ENCODE assay signal across 1 cellular context in the genomic region with DNA sequence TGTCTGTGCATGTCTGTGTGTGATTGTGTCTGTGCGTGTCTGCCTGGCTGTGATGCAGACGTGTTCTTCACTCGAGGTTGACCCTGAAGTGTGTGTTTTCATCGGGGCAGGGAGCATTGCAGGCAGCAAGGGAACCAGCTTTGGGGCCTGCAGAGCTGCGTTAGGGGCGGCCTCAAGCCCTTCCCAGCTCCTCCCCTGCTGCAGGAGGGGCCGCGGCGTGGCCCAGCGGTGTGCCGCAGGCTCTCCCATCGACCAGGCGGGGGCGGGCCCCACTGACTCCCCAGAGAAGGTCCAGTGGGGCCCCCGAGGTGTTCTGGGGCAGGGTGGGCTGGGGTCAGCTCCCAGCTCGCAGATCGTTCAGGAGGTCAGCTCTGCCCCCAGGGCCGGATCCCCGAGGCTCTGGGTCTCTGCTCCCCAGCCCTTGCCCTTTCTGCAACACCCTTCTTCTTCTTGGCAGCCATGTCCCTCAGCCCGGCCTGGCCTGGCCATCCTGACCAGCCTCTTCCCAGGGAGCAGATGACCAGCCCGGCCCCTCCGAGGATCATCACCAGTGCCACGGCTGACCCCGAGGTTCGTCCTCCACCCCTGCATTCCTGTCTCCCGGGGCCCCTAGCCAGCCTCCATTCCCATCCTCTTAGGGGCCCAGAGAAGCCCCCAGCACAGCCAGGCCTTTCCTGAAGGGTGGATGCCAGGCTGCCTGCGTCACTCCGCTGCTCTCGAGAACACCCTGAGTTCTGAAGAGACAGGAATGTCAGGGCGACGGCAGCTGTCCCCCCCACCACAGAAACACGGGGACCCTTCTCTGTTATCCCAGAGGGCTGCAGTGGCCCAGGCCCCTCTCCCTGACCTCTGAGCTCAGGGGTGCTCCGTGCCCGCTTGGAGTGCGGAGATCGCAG.
TF ChIP-seq lines count a peak whose summit lies in the region.

No MANE protein-coding gene starts in this region.

TF ChIP-seq in HepG2, 621 proteins besides CTCF, POLR2A, EP300 and RAD21 (continued from another document and continues in another):
- TF ChIP-seq SNRNP70 (IDR thresholded peaks at IDR 0.05; ENCODE audit: low read depth, low read length), result no peak
- TF ChIP-seq, protein P1, sequence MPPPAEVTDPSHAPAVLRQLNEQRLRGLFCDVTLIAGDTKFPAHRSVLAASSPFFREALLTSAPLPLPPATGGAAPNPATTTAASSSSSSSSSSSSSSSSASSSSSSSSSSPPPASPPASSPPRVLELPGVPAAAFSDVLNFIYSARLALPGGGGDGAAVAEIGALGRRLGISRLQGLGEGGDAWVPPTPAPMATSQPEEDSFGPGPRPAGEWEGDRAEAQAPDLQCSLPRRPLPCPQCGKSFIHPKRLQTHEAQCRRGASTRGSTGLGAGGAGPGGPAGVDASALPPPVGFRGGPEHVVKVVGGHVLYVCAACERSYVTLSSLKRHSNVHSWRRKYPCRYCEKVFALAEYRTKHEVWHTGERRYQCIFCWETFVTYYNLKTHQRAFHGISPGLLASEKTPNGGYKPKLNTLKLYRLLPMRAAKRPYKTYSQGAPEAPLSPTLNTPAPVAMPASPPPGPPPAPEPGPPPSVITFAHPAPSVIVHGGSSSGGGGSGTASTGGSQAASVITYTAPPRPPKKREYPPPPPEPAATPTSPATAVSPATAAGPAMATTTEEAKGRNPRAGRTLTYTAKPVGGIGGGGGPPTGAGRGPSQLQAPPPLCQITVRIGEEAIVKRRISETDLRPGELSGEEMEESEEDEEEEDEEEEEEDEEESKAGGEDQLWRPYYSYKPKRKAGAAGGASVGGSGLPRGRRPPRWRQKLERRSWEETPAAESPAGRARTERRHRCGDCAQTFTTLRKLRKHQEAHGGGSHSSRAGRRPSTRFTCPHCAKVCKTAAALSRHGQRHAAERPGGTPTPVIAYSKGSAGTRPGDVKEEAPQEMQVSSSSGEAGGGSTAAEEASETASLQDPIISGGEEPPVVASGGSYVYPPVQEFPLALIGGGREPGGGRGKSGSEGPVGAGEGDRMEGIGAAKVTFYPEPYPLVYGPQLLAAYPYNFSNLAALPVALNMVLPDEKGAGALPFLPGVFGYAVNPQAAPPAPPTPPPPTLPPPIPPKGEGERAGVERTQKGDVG (CRISPR knock-in tag; IDR thresholded peaks at IDR 0.05; ENCODE audit: borderline replicate concordance), result no peak
- TF ChIP-seq ZNF33A (CRISPR knock-in tag; IDR thresholded peaks at IDR 0.05; ENCODE audit: borderline replicate concordance), result no peak
- no peak for TF ChIP-seq CC2D1A (CRISPR knock-in tag; IDR thresholded peaks at IDR 0.05)
- peak; percentile 67; the same call in 1 of the 2 replicates for TF ChIP-seq ZNF292 (CRISPR knock-in tag; IDR thresholded peaks at IDR 0.05; ENCODE audit: borderline replicate concordance, low read depth)
- TF ChIP-seq, protein P2, sequence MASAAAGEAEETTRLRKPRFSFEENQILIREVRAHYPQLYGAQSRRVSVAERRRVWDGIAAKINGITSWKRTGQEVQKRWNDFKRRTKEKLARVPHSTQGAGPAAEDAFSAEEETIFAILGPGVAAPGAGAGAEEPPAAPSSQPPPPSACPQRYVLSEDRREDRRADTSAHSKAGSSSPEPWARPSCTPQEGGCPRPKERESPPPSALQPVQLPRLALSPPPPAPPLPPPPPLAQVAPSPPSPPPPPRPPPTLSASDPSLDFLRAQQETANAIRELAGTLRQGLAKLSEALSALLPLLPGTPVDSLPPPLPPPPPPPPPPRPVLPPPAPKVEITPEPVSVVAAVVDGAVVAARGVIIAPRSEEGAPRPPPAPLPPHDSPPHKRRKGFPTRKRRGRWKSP (CRISPR knock-in tag; IDR thresholded peaks at IDR 0.05), result no peak
- TF ChIP-seq TP53 (CRISPR knock-in tag; conservative IDR thresholded peaks at IDR 0.05), result no peak
- TF ChIP-seq ZNF83 (CRISPR knock-in tag; IDR thresholded peaks at IDR 0.05; ENCODE audit: borderline replicate concordance), result no peak
- TF ChIP-seq, protein P3, sequence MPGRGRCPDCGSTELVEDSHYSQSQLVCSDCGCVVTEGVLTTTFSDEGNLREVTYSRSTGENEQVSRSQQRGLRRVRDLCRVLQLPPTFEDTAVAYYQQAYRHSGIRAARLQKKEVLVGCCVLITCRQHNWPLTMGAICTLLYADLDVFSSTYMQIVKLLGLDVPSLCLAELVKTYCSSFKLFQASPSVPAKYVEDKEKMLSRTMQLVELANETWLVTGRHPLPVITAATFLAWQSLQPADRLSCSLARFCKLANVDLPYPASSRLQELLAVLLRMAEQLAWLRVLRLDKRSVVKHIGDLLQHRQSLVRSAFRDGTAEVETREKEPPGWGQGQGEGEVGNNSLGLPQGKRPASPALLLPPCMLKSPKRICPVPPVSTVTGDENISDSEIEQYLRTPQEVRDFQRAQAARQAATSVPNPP (CRISPR knock-in tag; IDR thresholded peaks at IDR 0.05), result no peak
- TF ChIP-seq, protein P4, sequence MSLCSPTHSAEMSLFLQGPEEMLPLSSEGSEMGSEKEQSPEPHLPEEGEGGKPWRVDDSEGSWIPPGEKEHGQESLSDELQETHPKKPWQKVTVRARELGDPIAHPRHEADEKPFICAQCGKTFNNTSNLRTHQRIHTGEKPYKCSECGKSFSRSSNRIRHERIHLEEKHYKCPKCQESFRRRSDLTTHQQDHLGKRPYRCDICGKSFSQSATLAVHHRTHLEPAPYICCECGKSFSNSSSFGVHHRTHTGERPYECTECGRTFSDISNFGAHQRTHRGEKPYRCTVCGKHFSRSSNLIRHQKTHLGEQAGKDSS (CRISPR knock-in tag; IDR thresholded peaks at IDR 0.05; ENCODE audit: borderline replicate concordance, low read depth), result no peak
- TF ChIP-seq ZNF557 (CRISPR knock-in tag; IDR thresholded peaks at IDR 0.05), result no peak
- TF ChIP-seq, protein P5, sequence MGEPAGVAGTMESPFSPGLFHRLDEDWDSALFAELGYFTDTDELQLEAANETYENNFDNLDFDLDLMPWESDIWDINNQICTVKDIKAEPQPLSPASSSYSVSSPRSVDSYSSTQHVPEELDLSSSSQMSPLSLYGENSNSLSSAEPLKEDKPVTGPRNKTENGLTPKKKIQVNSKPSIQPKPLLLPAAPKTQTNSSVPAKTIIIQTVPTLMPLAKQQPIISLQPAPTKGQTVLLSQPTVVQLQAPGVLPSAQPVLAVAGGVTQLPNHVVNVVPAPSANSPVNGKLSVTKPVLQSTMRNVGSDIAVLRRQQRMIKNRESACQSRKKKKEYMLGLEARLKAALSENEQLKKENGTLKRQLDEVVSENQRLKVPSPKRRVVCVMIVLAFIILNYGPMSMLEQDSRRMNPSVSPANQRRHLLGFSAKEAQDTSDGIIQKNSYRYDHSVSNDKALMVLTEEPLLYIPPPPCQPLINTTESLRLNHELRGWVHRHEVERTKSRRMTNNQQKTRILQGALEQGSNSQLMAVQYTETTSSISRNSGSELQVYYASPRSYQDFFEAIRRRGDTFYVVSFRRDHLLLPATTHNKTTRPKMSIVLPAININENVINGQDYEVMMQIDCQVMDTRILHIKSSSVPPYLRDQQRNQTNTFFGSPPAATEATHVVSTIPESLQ (CRISPR knock-in tag; conservative IDR thresholded peaks at IDR 0.05), result no peak
- TF ChIP-seq SOX13 (IDR thresholded peaks at IDR 0.05), result no peak
- no peak for TF ChIP-seq SOX13 (CRISPR knock-in tag; conservative IDR thresholded peaks at IDR 0.05 in 1 of 2, IDR thresholded peaks at IDR 0.05 in 1 of 2)
- TF ChIP-seq HNF4G (IDR thresholded peaks at IDR 0.05; ENCODE audit: borderline replicate concordance, low read depth, low read length), result no peak
- TF ChIP-seq HNF4G (CRISPR knock-in tag; IDR thresholded peaks at IDR 0.05; ENCODE audit: borderline replicate concordance, low read depth), result no peak
- no peak for TF ChIP-seq ZNF432 (CRISPR knock-in tag; IDR thresholded peaks at IDR 0.05; ENCODE audit: borderline replicate concordance)
- TF ChIP-seq RAD51 (IDR thresholded peaks at IDR 0.05; ENCODE audit: borderline replicate concordance), result no peak
- TF ChIP-seq ATAD3A (CRISPR knock-in tag; IDR thresholded peaks at IDR 0.05), result no peak
- no peak for TF ChIP-seq ZNF75D (CRISPR knock-in tag; IDR thresholded peaks at IDR 0.05; ENCODE audit: borderline replicate concordance)
- TF ChIP-seq MIER2 (CRISPR knock-in tag; IDR thresholded peaks at IDR 0.05), result no peak
- TF ChIP-seq SP5 (CRISPR knock-in tag; IDR thresholded peaks at IDR 0.05; ENCODE audit: borderline replicate concordance, low read depth), result no peak
- TF ChIP-seq ZNF781 (CRISPR knock-in tag; IDR thresholded peaks at IDR 0.05; ENCODE audit: borderline replicate concordance, not compliant biosample characterization), result no peak
- TF ChIP-seq ZSCAN21 (CRISPR knock-in tag; IDR thresholded peaks at IDR 0.05; ENCODE audit: borderline replicate concordance), result no peak; the same call in 1 of the 2 replicates
- TF ChIP-seq, protein P6, sequence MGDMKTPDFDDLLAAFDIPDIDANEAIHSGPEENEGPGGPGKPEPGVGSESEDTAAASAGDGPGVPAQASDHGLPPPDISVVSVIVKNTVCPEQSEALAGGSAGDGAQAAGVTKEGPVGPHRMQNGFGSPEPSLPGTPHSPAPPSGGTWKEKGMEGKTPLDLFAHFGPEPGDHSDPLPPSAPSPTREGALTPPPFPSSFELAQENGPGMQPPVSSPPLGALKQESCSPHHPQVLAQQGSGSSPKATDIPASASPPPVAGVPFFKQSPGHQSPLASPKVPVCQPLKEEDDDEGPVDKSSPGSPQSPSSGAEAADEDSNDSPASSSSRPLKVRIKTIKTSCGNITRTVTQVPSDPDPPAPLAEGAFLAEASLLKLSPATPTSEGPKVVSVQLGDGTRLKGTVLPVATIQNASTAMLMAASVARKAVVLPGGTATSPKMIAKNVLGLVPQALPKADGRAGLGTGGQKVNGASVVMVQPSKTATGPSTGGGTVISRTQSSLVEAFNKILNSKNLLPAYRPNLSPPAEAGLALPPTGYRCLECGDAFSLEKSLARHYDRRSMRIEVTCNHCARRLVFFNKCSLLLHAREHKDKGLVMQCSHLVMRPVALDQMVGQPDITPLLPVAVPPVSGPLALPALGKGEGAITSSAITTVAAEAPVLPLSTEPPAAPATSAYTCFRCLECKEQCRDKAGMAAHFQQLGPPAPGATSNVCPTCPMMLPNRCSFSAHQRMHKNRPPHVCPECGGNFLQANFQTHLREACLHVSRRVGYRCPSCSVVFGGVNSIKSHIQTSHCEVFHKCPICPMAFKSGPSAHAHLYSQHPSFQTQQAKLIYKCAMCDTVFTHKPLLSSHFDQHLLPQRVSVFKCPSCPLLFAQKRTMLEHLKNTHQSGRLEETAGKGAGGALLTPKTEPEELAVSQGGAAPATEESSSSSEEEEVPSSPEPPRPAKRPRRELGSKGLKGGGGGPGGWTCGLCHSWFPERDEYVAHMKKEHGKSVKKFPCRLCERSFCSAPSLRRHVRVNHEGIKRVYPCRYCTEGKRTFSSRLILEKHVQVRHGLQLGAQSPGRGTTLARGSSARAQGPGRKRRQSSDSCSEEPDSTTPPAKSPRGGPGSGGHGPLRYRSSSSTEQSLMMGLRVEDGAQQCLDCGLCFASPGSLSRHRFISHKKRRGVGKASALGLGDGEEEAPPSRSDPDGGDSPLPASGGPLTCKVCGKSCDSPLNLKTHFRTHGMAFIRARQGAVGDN (CRISPR knock-in tag; IDR thresholded peaks at IDR 0.05), result peak; percentile 69
- no peak for TF ChIP-seq FOSL1 (CRISPR knock-in tag; IDR thresholded peaks at IDR 0.05; ENCODE audit: borderline replicate concordance)
- TF ChIP-seq HMG20A (CRISPR knock-in tag; IDR thresholded peaks at IDR 0.05; ENCODE audit: borderline replicate concordance), result no peak
- TF ChIP-seq, protein P7, sequence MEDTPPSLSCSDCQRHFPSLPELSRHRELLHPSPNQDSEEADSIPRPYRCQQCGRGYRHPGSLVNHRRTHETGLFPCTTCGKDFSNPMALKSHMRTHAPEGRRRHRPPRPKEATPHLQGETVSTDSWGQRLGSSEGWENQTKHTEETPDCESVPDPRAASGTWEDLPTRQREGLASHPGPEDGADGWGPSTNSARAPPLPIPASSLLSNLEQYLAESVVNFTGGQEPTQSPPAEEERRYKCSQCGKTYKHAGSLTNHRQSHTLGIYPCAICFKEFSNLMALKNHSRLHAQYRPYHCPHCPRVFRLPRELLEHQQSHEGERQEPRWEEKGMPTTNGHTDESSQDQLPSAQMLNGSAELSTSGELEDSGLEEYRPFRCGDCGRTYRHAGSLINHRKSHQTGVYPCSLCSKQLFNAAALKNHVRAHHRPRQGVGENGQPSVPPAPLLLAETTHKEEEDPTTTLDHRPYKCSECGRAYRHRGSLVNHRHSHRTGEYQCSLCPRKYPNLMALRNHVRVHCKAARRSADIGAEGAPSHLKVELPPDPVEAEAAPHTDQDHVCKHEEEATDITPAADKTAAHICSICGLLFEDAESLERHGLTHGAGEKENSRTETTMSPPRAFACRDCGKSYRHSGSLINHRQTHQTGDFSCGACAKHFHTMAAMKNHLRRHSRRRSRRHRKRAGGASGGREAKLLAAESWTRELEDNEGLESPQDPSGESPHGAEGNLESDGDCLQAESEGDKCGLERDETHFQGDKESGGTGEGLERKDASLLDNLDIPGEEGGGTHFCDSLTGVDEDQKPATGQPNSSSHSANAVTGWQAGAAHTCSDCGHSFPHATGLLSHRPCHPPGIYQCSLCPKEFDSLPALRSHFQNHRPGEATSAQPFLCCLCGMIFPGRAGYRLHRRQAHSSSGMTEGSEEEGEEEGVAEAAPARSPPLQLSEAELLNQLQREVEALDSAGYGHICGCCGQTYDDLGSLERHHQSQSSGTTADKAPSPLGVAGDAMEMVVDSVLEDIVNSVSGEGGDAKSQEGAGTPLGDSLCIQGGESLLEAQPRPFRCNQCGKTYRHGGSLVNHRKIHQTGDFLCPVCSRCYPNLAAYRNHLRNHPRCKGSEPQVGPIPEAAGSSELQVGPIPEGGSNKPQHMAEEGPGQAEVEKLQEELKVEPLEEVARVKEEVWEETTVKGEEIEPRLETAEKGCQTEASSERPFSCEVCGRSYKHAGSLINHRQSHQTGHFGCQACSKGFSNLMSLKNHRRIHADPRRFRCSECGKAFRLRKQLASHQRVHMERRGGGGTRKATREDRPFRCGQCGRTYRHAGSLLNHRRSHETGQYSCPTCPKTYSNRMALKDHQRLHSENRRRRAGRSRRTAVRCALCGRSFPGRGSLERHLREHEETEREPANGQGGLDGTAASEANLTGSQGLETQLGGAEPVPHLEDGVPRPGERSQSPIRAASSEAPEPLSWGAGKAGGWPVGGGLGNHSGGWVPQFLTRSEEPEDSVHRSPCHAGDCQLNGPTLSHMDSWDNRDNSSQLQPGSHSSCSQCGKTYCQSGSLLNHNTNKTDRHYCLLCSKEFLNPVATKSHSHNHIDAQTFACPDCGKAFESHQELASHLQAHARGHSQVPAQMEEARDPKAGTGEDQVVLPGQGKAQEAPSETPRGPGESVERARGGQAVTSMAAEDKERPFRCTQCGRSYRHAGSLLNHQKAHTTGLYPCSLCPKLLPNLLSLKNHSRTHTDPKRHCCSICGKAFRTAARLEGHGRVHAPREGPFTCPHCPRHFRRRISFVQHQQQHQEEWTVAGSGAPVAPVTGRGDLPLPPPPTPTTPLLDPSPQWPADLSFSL (CRISPR knock-in tag; IDR thresholded peaks at IDR 0.05), result peak; percentile 97
- no peak for TF ChIP-seq CHD4 (IDR thresholded peaks at IDR 0.05; ENCODE audit: borderline replicate concordance, low read length)
- TF ChIP-seq CEBPG (CRISPR knock-in tag; IDR thresholded peaks at IDR 0.05), result no peak
- no peak for TF ChIP-seq CCAR2 (optimal IDR thresholded peaks at IDR 0.05; ENCODE audit: low read depth, low read length)
- no peak for TF ChIP-seq ZNF101 (CRISPR knock-in tag; IDR thresholded peaks at IDR 0.05; ENCODE audit: borderline replicate concordance, low read depth)
- TF ChIP-seq ZNF773 (CRISPR knock-in tag; IDR thresholded peaks at IDR 0.05; ENCODE audit: borderline replicate concordance), result no peak
- TF ChIP-seq, protein P8, sequence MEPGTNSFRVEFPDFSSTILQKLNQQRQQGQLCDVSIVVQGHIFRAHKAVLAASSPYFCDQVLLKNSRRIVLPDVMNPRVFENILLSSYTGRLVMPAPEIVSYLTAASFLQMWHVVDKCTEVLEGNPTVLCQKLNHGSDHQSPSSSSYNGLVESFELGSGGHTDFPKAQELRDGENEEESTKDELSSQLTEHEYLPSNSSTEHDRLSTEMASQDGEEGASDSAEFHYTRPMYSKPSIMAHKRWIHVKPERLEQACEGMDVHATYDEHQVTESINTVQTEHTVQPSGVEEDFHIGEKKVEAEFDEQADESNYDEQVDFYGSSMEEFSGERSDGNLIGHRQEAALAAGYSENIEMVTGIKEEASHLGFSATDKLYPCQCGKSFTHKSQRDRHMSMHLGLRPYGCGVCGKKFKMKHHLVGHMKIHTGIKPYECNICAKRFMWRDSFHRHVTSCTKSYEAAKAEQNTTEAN (CRISPR knock-in tag; conservative IDR thresholded peaks at IDR 0.05), result no peak
